16 cellular contexts compared by ENCODE assay signal in genomic region chrX:109344666-109345065, GRCh38.
"Had no signal": no experiment of that assay in that cellular context is flagged by ENCODE, and none has a peak within 500 bp of the region (broad histone marks: within the 10 kb centered on the region; RNA-seq: fewer than 3 reads in every experiment).

No MANE protein-coding gene starts in this region.

- H3K36me3 Mint-ChIP-seq: IgD-negative memory B cell had no signal

- H3K27me3 Mint-ChIP-seq: IgD-negative memory B cell had no signal

- H3K4me3 Mint-ChIP-seq: IgD-negative memory B cell had no signal

- H3K27ac Mint-ChIP-seq: IgD-negative memory B cell had no signal

- H3K4me1 Mint-ChIP-seq: IgD-negative memory B cell had no signal

- H3K4me3 ChIP-seq: K562 had no signal

- DNase-seq: MM.1S, NCI-H1092 treated with DMSO at 0.1 percent for 48 hours, NCI-H1436, NCI-H187, NCI-H2029, NCI-H2081 treated with DMSO at 0.1 percent for 48 hours, NCI-H2171, NCI-H226, NCI-H446, NCI-H510A, NCI-H524 treated with DMSO at 0.1 percent for 48 hours, NCI-H69, NCI-H774, SHP77 had no signal
